ENCODE assay signal across 8 cellular contexts in genomic region chr3:152183473-152183872, GRCh38.
DNase-seq lines count a peak whose midpoint lies in the region; ATAC-seq and TF ChIP-seq lines count a peak whose summit lies in the region.

No MANE protein-coding gene starts in this region.

- no peaks in the 10 kb centered on the region for H3K27me3 ChIP-seq in tibial artery

- H3K4me3 Mint-ChIP-seq in activated naive CD4-positive, alpha-beta T cell treated with anti-CD3 and anti-CD28 coated beads, Interleukin-2, amount 50 U/mL, for 24 hours: peak overlapping the region; percentile 67

- H3K36me3 Mint-ChIP-seq in activated naive CD4-positive, alpha-beta T cell treated with anti-CD3 and anti-CD28 coated beads, Interleukin-2, amount 50 U/mL, for 24 hours: no peaks in the 10 kb centered on the region

- H3K27ac Mint-ChIP-seq in activated naive CD4-positive, alpha-beta T cell treated with anti-CD3 and anti-CD28 coated beads, Interleukin-2, amount 50 U/mL, for 24 hours: peak overlapping the region; percentile 92

- no peak overlapping the region for H3K4me3 ChIP-seq in tibial artery

- no peaks in the 10 kb centered on the region for H3K9me3 Mint-ChIP-seq in activated naive CD4-positive, alpha-beta T cell treated with anti-CD3 and anti-CD28 coated beads, Interleukin-2, amount 50 U/mL, for 24 hours

- no peak overlapping the region for H3K27ac ChIP-seq in tibial artery

- peak; percentile 78 for ATAC-seq in HG03060 (IDR thresholded peaks at IDR 0.05; ENCODE audit: low read depth, unreplicated experiment)

- intact Hi-C loops in tibial artery (cut with DNase I; ENCODE audit: low total_unique reads): no loop called here

- H3K36me3 ChIP-seq in tibial artery: no peaks in the 10 kb centered on the region

- H3K4me1 ChIP-seq in tibial artery: peaks cover 0 to 18% (median 0%) of the 10 kb centered on the region in 4 donors

- DNase-seq in activated effector memory CD4-positive, alpha-beta T cell treated with anti-CD3 and anti-CD28 coated beads, Interleukin-2, amount 50 U/mL, for 16 hours: peak; percentile 78
- no peak for DNase-seq in activated effector memory CD4-positive, alpha-beta T cell treated with Interleukin-2 at 50 U/mL for 16 hours
- DNase-seq in OCI-M2 (lab: John Stamatoyannopoulos, UW; ENCODE audit: unreplicated experiment): peak; percentile 17
- DNase-seq in iPS-NIHi11 (ENCODE audit: low spot score): peak; percentile 45
- peak; percentile 32 for DNase-seq in stimulated activated CD8-positive, alpha-beta memory T cell treated with anti-CD3 and anti-CD28 coated beads, Interleukin-15, amount 100 ng/mL, for 1 hour (ENCODE audit: low read depth)
- DNase-seq in tibial artery: no peak

- no peaks in the 10 kb centered on the region for H3K27me3 Mint-ChIP-seq in activated naive CD4-positive, alpha-beta T cell treated with anti-CD3 and anti-CD28 coated beads, Interleukin-2, amount 50 U/mL, for 24 hours

- TF ChIP-seq CTCF in tibial artery (IDR thresholded peaks at IDR 0.05): no peak

- H3K9me3 ChIP-seq in tibial artery: no peaks in the 10 kb centered on the region

- H3K4me1 Mint-ChIP-seq in activated naive CD4-positive, alpha-beta T cell treated with anti-CD3 and anti-CD28 coated beads, Interleukin-2, amount 50 U/mL, for 24 hours: peaks cover 84% of the 10 kb centered on the region

Comparison
In these comparisons a context has a peak if more than half of its experiments do, and no peak if none do; other contexts are left out.
1. DNase-seq: peak in activated effector memory CD4-positive, alpha-beta T cell treated with anti-CD3 and anti-CD28 coated beads, Interleukin-2, amount 50 U/mL, for 16 hours (single experiment), OCI-M2 (single experiment), iPS-NIHi11 (single experiment) and stimulated activated CD8-positive, alpha-beta memory T cell treated with anti-CD3 and anti-CD28 coated beads, Interleukin-15, amount 100 ng/mL, for 1 hour (single experiment); none in activated effector memory CD4-positive, alpha-beta T cell treated with Interleukin-2 at 50 U/mL for 16 hours (single experiment) and tibial artery (0 of 2).